ENCODE assay signal across 3 cellular contexts in genomic region chr2:219633276-219634065, GRCh38.
TF ChIP-seq lines count a peak whose summit lies in the region.

No MANE protein-coding gene starts in this region.

TF ChIP-seq in SK-N-SH, 30 proteins besides CTCF, POLR2A, EP300 and RAD21:
- TF ChIP-seq, protein P1, sequence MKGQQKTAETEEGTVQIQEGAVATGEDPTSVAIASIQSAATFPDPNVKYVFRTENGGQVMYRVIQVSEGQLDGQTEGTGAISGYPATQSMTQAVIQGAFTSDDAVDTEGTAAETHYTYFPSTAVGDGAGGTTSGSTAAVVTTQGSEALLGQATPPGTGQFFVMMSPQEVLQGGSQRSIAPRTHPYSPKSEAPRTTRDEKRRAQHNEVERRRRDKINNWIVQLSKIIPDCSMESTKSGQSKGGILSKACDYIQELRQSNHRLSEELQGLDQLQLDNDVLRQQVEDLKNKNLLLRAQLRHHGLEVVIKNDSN (IDR thresholded peaks at IDR 0.05; ENCODE audit: borderline replicate concordance, low read depth) = no peak
- no peak for TF ChIP-seq GABPA (IDR thresholded peaks at IDR 0.05; ENCODE audit: low read depth)

TF ChIP-seq in SK-N-SH treated with all-trans-retinoic acid at 6 μM for 48 hours, 23 proteins besides CTCF, POLR2A, EP300 and RAD21 (continued from another document):
- TF ChIP-seq ESRRG (CRISPR knock-in tag; IDR thresholded peaks at IDR 0.05) = no peak
- TF ChIP-seq ZNF565 (CRISPR knock-in tag; conservative IDR thresholded peaks at IDR 0.05; ENCODE audit: low read depth) = no peak
- TF ChIP-seq GLIS3 (CRISPR knock-in tag; IDR thresholded peaks at IDR 0.05) = no peak
- TF ChIP-seq ZC3H10 (CRISPR knock-in tag; IDR thresholded peaks at IDR 0.05) = no peak
- no peak for TF ChIP-seq BACH2 (CRISPR knock-in tag; IDR thresholded peaks at IDR 0.05; ENCODE audit: borderline replicate concordance)
- TF ChIP-seq ZNF70 (CRISPR knock-in tag; IDR thresholded peaks at IDR 0.05) = no peak
- TF ChIP-seq, protein P2, sequence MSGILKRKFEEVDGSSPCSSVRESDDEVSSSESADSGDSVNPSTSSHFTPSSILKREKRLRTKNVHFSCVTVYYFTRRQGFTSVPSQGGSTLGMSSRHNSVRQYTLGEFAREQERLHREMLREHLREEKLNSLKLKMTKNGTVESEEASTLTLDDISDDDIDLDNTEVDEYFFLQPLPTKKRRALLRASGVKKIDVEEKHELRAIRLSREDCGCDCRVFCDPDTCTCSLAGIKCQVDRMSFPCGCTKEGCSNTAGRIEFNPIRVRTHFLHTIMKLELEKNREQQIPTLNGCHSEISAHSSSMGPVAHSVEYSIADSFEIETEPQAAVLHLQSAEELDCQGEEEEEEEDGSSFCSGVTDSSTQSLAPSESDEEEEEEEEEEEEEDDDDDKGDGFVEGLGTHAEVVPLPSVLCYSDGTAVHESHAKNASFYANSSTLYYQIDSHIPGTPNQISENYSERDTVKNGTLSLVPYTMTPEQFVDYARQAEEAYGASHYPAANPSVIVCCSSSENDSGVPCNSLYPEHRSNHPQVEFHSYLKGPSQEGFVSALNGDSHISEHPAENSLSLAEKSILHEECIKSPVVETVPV (CRISPR knock-in tag; IDR thresholded peaks at IDR 0.05) = no peak
- TF ChIP-seq TCF4 (CRISPR knock-in tag; IDR thresholded peaks at IDR 0.05; ENCODE audit: borderline replicate concordance) = no peak
- no peak for TF ChIP-seq ZNF8 (CRISPR knock-in tag; IDR thresholded peaks at IDR 0.05)
- TF ChIP-seq CREB5 (CRISPR knock-in tag; IDR thresholded peaks at IDR 0.05; ENCODE audit: low read depth) = no peak
- TF ChIP-seq, protein P3, sequence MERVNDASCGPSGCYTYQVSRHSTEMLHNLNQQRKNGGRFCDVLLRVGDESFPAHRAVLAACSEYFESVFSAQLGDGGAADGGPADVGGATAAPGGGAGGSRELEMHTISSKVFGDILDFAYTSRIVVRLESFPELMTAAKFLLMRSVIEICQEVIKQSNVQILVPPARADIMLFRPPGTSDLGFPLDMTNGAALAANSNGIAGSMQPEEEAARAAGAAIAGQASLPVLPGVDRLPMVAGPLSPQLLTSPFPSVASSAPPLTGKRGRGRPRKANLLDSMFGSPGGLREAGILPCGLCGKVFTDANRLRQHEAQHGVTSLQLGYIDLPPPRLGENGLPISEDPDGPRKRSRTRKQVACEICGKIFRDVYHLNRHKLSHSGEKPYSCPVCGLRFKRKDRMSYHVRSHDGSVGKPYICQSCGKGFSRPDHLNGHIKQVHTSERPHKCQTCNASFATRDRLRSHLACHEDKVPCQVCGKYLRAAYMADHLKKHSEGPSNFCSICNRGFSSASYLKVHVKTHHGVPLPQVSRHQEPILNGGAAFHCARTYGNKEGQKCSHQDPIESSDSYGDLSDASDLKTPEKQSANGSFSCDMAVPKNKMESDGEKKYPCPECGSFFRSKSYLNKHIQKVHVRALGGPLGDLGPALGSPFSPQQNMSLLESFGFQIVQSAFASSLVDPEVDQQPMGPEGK (CRISPR knock-in tag; IDR thresholded peaks at IDR 0.05; ENCODE audit: borderline replicate concordance) = no peak
- no peak for TF ChIP-seq RARB (CRISPR knock-in tag; IDR thresholded peaks at IDR 0.05)
- TF ChIP-seq ISL1 (CRISPR knock-in tag; IDR thresholded peaks at IDR 0.05) = no peak

TF ChIP-seq in WTC11, 78 proteins besides CTCF, POLR2A, EP300 and RAD21:
- TF ChIP-seq KAT7 (CRISPR knock-in tag; IDR thresholded peaks at IDR 0.05; ENCODE audit: borderline replicate concordance) = no peak
- no peak for TF ChIP-seq ZNF232 (CRISPR knock-in tag; IDR thresholded peaks at IDR 0.05)
- TF ChIP-seq TP53 (CRISPR knock-in tag; IDR thresholded peaks at IDR 0.05) = no peak
- TF ChIP-seq, protein P4, sequence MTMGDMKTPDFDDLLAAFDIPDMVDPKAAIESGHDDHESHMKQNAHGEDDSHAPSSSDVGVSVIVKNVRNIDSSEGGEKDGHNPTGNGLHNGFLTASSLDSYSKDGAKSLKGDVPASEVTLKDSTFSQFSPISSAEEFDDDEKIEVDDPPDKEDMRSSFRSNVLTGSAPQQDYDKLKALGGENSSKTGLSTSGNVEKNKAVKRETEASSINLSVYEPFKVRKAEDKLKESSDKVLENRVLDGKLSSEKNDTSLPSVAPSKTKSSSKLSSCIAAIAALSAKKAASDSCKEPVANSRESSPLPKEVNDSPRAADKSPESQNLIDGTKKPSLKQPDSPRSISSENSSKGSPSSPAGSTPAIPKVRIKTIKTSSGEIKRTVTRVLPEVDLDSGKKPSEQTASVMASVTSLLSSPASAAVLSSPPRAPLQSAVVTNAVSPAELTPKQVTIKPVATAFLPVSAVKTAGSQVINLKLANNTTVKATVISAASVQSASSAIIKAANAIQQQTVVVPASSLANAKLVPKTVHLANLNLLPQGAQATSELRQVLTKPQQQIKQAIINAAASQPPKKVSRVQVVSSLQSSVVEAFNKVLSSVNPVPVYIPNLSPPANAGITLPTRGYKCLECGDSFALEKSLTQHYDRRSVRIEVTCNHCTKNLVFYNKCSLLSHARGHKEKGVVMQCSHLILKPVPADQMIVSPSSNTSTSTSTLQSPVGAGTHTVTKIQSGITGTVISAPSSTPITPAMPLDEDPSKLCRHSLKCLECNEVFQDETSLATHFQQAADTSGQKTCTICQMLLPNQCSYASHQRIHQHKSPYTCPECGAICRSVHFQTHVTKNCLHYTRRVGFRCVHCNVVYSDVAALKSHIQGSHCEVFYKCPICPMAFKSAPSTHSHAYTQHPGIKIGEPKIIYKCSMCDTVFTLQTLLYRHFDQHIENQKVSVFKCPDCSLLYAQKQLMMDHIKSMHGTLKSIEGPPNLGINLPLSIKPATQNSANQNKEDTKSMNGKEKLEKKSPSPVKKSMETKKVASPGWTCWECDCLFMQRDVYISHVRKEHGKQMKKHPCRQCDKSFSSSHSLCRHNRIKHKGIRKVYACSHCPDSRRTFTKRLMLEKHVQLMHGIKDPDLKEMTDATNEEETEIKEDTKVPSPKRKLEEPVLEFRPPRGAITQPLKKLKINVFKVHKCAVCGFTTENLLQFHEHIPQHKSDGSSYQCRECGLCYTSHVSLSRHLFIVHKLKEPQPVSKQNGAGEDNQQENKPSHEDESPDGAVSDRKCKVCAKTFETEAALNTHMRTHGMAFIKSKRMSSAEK (CRISPR knock-in tag; IDR thresholded peaks at IDR 0.05; ENCODE audit: borderline replicate concordance) = no peak
- no peak for TF ChIP-seq GABPB1 (CRISPR knock-in tag; IDR thresholded peaks at IDR 0.05)
- no peak for TF ChIP-seq ZNF423 (CRISPR knock-in tag; IDR thresholded peaks at IDR 0.05)
- no peak for TF ChIP-seq ZNF121 (CRISPR knock-in tag; IDR thresholded peaks at IDR 0.05)
- TF ChIP-seq TEAD1 (CRISPR knock-in tag; IDR thresholded peaks at IDR 0.05) = no peak
- no peak for TF ChIP-seq FOXP1 (CRISPR knock-in tag; IDR thresholded peaks at IDR 0.05; ENCODE audit: borderline replicate concordance)
- no peak for TF ChIP-seq E2F5 (CRISPR knock-in tag; IDR thresholded peaks at IDR 0.05)
- no peak for TF ChIP-seq ZNF512 (CRISPR knock-in tag; IDR thresholded peaks at IDR 0.05; ENCODE audit: borderline replicate concordance)
- TF ChIP-seq EMX1 (CRISPR knock-in tag; IDR thresholded peaks at IDR 0.05) = no peak
- TF ChIP-seq, protein P5, sequence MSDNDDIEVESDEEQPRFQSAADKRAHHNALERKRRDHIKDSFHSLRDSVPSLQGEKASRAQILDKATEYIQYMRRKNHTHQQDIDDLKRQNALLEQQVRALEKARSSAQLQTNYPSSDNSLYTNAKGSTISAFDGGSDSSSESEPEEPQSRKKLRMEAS (CRISPR knock-in tag; IDR thresholded peaks at IDR 0.05) = no peak
- TF ChIP-seq SMAD3 (CRISPR knock-in tag; IDR thresholded peaks at IDR 0.05; ENCODE audit: borderline replicate concordance) = no peak
- no peak for TF ChIP-seq AFF4 (CRISPR knock-in tag; IDR thresholded peaks at IDR 0.05; ENCODE audit: borderline replicate concordance)
